Comparison of ENCODE assay signal across 21 cellular contexts in genomic region chr6:38982470-38982869, GRCh38.
DNase-seq lines count a peak whose midpoint lies in the region; ATAC-seq, FAIRE-seq and TF ChIP-seq lines count a peak whose summit lies in the region.
"Had no signal": no experiment of that assay in that cellular context is flagged by ENCODE, and none has a peak within 500 bp of the region (broad histone marks: within the 10 kb centered on the region; RNA-seq: fewer than 3 reads in every experiment).

No MANE protein-coding gene starts in this region.

- no peak overlapping the region for H3K4me3 ChIP-seq in HEK293 (ENCODE audit: low read depth, low read length)
- H3K4me3 ChIP-seq in bronchial epithelial cell (ENCODE audit: low read depth, low read length): no peak overlapping the region
- no peak overlapping the region for H3K4me3 ChIP-seq in upper lobe of right lung

- CTCF ChIA-PET in HEK293 (lab: Yijun Ruan, JAX): interaction anchor here (1.3 to 2.6 kb wide), 3 partner anchors 9 to 321 kb away, joined by 6 to 17 read pairs (median 12); no protein-coding TSS in a partner anchor

- H3K27ac ChIP-seq in HEK293 (ENCODE audit: extremely low read depth, low read depth, low read length): no peak overlapping the region
- H3K27ac ChIP-seq in upper lobe of right lung: no peak overlapping the region

- H3K4me1 ChIP-seq in HEK293 (ENCODE audit: control insufficient read depth, insufficient read depth, low read length): peaks cover 18% of the 10 kb centered on the region
- H3K4me1 ChIP-seq in upper lobe of right lung: no peaks in the 10 kb centered on the region

- TF ChIP-seq CTCF in HEK293 (tag by site-specific recombination; IDR thresholded peaks at IDR 0.05): no peak
- TF ChIP-seq CTCF in bronchial epithelial cell (IDR thresholded peaks at IDR 0.05; ENCODE audit: insufficient read depth, low read length, severe bottlenecking): no peak
- no peak for TF ChIP-seq CTCF in upper lobe of right lung (IDR thresholded peaks at IDR 0.05)
- TF ChIP-seq CTCF in GM13976 (IDR thresholded peaks at IDR 0.05; ENCODE audit: borderline replicate concordance, control extremely low read depth, extremely low read depth, insufficient read depth, missing control alignments): no peak

- no peaks in the 10 kb centered on the region for H3K9me3 ChIP-seq in HEK293 (ENCODE audit: control insufficient read depth, insufficient read depth, low read depth, low read length)
- no peaks in the 10 kb centered on the region for H3K9me3 ChIP-seq in upper lobe of right lung

- peak; percentile 59 for ATAC-seq in upper lobe of right lung
- ATAC-seq: T-cell had no signal

- FAIRE-seq in bronchial epithelial cell (lab: Jason Lieb, UNC) (no peak), RCC 7860 (lab: Jason Lieb, UNC) (no peak)
- FAIRE-seq: GM12891 had no signal

- intact Hi-C loops in upper lobe of right lung (cut with DNase I): no loop called here

- H3K36me3 ChIP-seq in HEK293 (ENCODE audit: control insufficient read depth in 2 of 2, insufficient read depth in 1 of 2, low read length in 2 of 2) (no peaks in the 10 kb centered on the region), bronchial epithelial cell (ENCODE audit: control insufficient read depth, insufficient read depth, low read length) (no peaks in the 10 kb centered on the region), upper lobe of right lung (no peaks in the 10 kb centered on the region)

- H3K27me3 ChIP-seq in bronchial epithelial cell (ENCODE audit: control insufficient read depth, insufficient read depth, low read length) (peaks cover 6% of the 10 kb centered on the region), upper lobe of right lung (peaks cover 24% of the 10 kb centered on the region)

- POLR2A ChIA-PET in HEK293 (lab: Yijun Ruan, JAX): no interaction called here

- in situ Hi-C loops in GM13976 (cut with MboI; ENCODE audit: low sequenced_read_pairs, unreplicated experiment): no loop called here

- DNase-seq in bronchial epithelial cell (ENCODE audit: low read depth) (peak; percentile 7), iris pigment epithelial cell (ENCODE audit: low read depth) (peak; percentile 32), upper lobe of right lung (no peak), RCC 7860 (ENCODE audit: low spot score) (no peak), GM13976 (ENCODE audit: low spot score) (no peak), HCEC 1CT (no peak)
- DNase-seq: CD4-positive, CD25-positive, alpha-beta regulatory T cell; DMS 273 treated with DMSO at 0.1 percent for 48 hours; DND-41; GOT3; KBM-7; NCI-H1092; NCI-H1436; NCI-H187 treated with DMSO at 0.1 percent for 48 hours; NCI-H226; NCI-H510A treated with DMSO at 0.1 percent for 48 hours; NCI-H748 treated with DMSO at 0.1 percent for 48 hours; SIG-M5; T-cell had no signal

TF ChIP-seq in HEK293, 187 proteins besides CTCF, POLR2A, EP300 and RAD21:
- peak; percentile 53; the same call in 1 of the 2 replicates for TF ChIP-seq PRDM10 (tag by site-specific recombination; IDR thresholded peaks at IDR 0.05)
- no peak for TF ChIP-seq ZNF558 (tag by site-specific recombination; IDR thresholded peaks at IDR 0.05)
- TF ChIP-seq EGR2 (tag by site-specific recombination; IDR thresholded peaks at IDR 0.05; ENCODE audit: low read depth): no peak
- peak; percentile 81 for TF ChIP-seq ZNF335 (tag by site-specific recombination; conservative IDR thresholded peaks at IDR 0.05)
- TF ChIP-seq SCRT2 (tag by site-specific recombination; IDR thresholded peaks at IDR 0.05): peak; percentile 32; the same call in 1 of the 2 replicates
- TF ChIP-seq FEZF1 (tag by site-specific recombination; IDR thresholded peaks at IDR 0.05): 0 out of 2 replicates have a peak, but pooled peaks have one; percentile 6
- peak; percentile 45; the same call in 1 of the 2 replicates for TF ChIP-seq ZNF18 (tag by site-specific recombination; IDR thresholded peaks at IDR 0.05)
- no peak for TF ChIP-seq ZNF350 (tag by site-specific recombination; IDR thresholded peaks at IDR 0.05)

Comparison
In these comparisons a context has a peak if more than half of its experiments do, and no peak if none do; other contexts are left out.
1. DNase-seq: peak in bronchial epithelial cell (single experiment) and iris pigment epithelial cell (single experiment); none in upper lobe of right lung (single experiment), RCC 7860 (single experiment), GM13976 (single experiment) and HCEC 1CT (single experiment).